In genomic region chr22:30754971-30755759, GRCh38 we compare ENCODE assay signal across 8 cellular contexts.
DNase-seq lines count a peak whose midpoint lies in the region; ATAC-seq and TF ChIP-seq lines count a peak whose summit lies in the region.

No MANE protein-coding gene starts in this region.

- peak; percentile 93 for DNase-seq in AG20443 (ENCODE audit: low spot score)
- peak; percentile 73 for DNase-seq in GM19238 (ENCODE audit: insufficient read length, low spot score)
- peak; percentile 71 for DNase-seq in NCI-H460 (ENCODE audit: extremely low read depth, low read depth)
- DNase-seq in activated CD8-positive, alpha-beta T cell treated with anti-CD3 and anti-CD28 coated beads for 36 hours, result peak; percentile 75
- DNase-seq in epithelial cell of proximal tubule (ENCODE audit: low read depth), result peak; percentile 31
- DNase-seq in naive B cell, result no peak
- peak; percentile 74 for DNase-seq in stromal cell of bone marrow (ENCODE audit: low read depth)

- TF ChIP-seq CTCF in activated CD8-positive, alpha-beta T cell treated with anti-CD3 and anti-CD28 coated beads for 36 hours (IDR thresholded peaks at IDR 0.05), result peak; percentile 69
- TF ChIP-seq CTCF in epithelial cell of proximal tubule (conservative IDR thresholded peaks at IDR 0.05; ENCODE audit: low read depth, low read length), result peak; percentile 90

- no peaks in the 10 kb centered on the region for H3K36me3 Mint-ChIP-seq in activated CD8-positive, alpha-beta T cell treated with anti-CD3 and anti-CD28 coated beads for 36 hours (ENCODE audit: low read depth)
- peaks cover 0 to 8% of the 10 kb centered on the region in 2 donors for H3K36me3 Mint-ChIP-seq in naive B cell

- H3K9me3 Mint-ChIP-seq in activated CD8-positive, alpha-beta T cell treated with anti-CD3 and anti-CD28 coated beads for 36 hours, result no peaks in the 10 kb centered on the region
- peaks cover 0 to 13% (median 4%) of the 10 kb centered on the region in 7 donors for H3K9me3 Mint-ChIP-seq in naive B cell

- intact Hi-C loops in activated CD8-positive, alpha-beta T cell treated with anti-CD3 and anti-CD28 coated beads for 36 hours (cut with micrococcal nuclease), result loop anchor here (1.0 kb wide), 1 partner anchor 121 kb away; no protein-coding TSS in a partner anchor

- ATAC-seq in activated CD8-positive, alpha-beta T cell treated with anti-CD3 and anti-CD28 coated beads for 36 hours, result peak; percentile 93
- ATAC-seq in naive B cell (ENCODE audit: low read depth in 2 of 2) (peak; percentile 32 to 49), GM19397 (IDR thresholded peaks at IDR 0.05; ENCODE audit: unreplicated experiment) (no peak)

- H3K27me3 Mint-ChIP-seq in activated CD8-positive, alpha-beta T cell treated with anti-CD3 and anti-CD28 coated beads for 36 hours, result no peaks in the 10 kb centered on the region
- H3K27me3 Mint-ChIP-seq in naive B cell, result peaks cover 0 to 27% (median 11%) of the 10 kb centered on the region in 3 donors

- CTCF ChIA-PET in activated CD8-positive, alpha-beta T cell treated with anti-CD3 and anti-CD28 coated beads for 36 hours (lab: Charles Lee), result interaction anchor here (0.6 to 5.1 kb wide), 25 partner anchors 8 to 184 kb away, joined by 3 to 105 read pairs (median 4); partner anchors contain the start of genes OSBP2, SLC35E4 and TCN2

- no peak overlapping the region for H3K27ac Mint-ChIP-seq in activated CD8-positive, alpha-beta T cell treated with anti-CD3 and anti-CD28 coated beads for 36 hours
- H3K27ac Mint-ChIP-seq in naive B cell, result peak overlapping the region in 1 of 6 donors; percentile 86

- POLR2A ChIA-PET in activated CD8-positive, alpha-beta T cell treated with anti-CD3 and anti-CD28 coated beads for 36 hours (lab: Charles Lee), result interaction anchor here (0.5 to 2.8 kb wide), 4 partner anchors 120 to 409 kb away, joined by 3 to 16 read pairs (median 4); partner anchors contain the start of gene SLC35E4

- H3K4me3 Mint-ChIP-seq in activated CD8-positive, alpha-beta T cell treated with anti-CD3 and anti-CD28 coated beads for 36 hours, result no peak overlapping the region
- no peak overlapping the region for H3K4me3 Mint-ChIP-seq in naive B cell

- H3K4me3 ChIP-seq in epithelial cell of proximal tubule (ENCODE audit: low read depth, low read length), result no peak overlapping the region

- no peaks in the 10 kb centered on the region for H3K4me1 Mint-ChIP-seq in activated CD8-positive, alpha-beta T cell treated with anti-CD3 and anti-CD28 coated beads for 36 hours (ENCODE audit: low read depth)
- no peaks in the 10 kb centered on the region for H3K4me1 Mint-ChIP-seq in naive B cell
